In genomic region chr13:44866512-44866911, GRCh38 we compare ENCODE assay signal across 22 cellular contexts.
"Had no signal": no experiment of that assay in that cellular context is flagged by ENCODE, and none has a peak within 500 bp of the region (broad histone marks: within the 10 kb centered on the region; RNA-seq: fewer than 3 reads in every experiment).

No MANE protein-coding gene starts in this region.

- H3K9me3 ChIP-seq: pancreas, psoas muscle, right lobe of liver, suprapubic skin, thoracic aorta, tibial artery, vagina had no signal

- H3K27ac ChIP-seq: left ventricle myocardium inferior, pancreas, psoas muscle, right lobe of liver, skin epidermis, spleen, suprapubic skin, thoracic aorta, tibial artery, vagina had no signal

- H3K4me3 ChIP-seq: left ventricle myocardium inferior, lung, pancreas, psoas muscle, right lobe of liver, skin epidermis, spleen, suprapubic skin, thoracic aorta, tibial artery, vagina had no signal

- H3K36me3 ChIP-seq: left ventricle myocardium inferior, pancreas, right lobe of liver, spleen, suprapubic skin, thoracic aorta, tibial artery, vagina had no signal

- ATAC-seq: left cardiac atrium; naive thymus-derived CD4-positive, alpha-beta T cell; natural killer cell treated with Interleukin-12 subunit alpha and Interleukin-12 subunit beta and Interleukin-15 and Interleukin-18, amount 100 ng/mL, for 72 hours; pancreas; psoas muscle; right lobe of liver; stimulated activated effector memory CD8-positive, alpha-beta T cell treated with anti-CD3 and anti-CD28 coated beads, Interleukin-12 subunit alpha, Interleukin-12 subunit beta, amount 100 ng/mL, for 72 hours had no signal

- H3K27me3 ChIP-seq: pancreas, right lobe of liver, spleen, suprapubic skin, tibial artery, vagina had no signal

- H3K4me1 ChIP-seq: right lobe of liver, spleen, suprapubic skin, tibial artery, vagina had no signal

- DNase-seq: hippocampal formation; kidney glomerular epithelial cell; left cardiac atrium; left ventricle myocardium inferior; mesendoderm; naive thymus-derived CD4-positive, alpha-beta T cell; nucleus accumbens; pancreas; posterior cingulate gyrus; psoas muscle; right lobe of liver; spleen; stimulated activated CD4-positive, alpha-beta T cell treated with anti-CD3 and anti-CD28 coated beads, Interleukin-4, amount 100 ng/mL, for 24 hours; stimulated activated naive CD4-positive, alpha-beta T cell; tibial artery had no signal
